Comparison of ENCODE assay signal across 1 cellular context in genomic region chr5:150428106-150428876, GRCh38.
TF ChIP-seq lines count a peak whose summit lies in the region.

No MANE protein-coding gene starts in this region.

TF ChIP-seq in K562, 482 proteins besides CTCF, POLR2A, EP300 and RAD21 (continued from another document and continues in another):
- TF ChIP-seq SRSF7 (optimal IDR thresholded peaks at IDR 0.05; ENCODE audit: low read depth, low read length) (no peak), ZBTB40 (IDR thresholded peaks at IDR 0.05) (no peak), ZBTB40 (CRISPR knock-in tag; IDR thresholded peaks at IDR 0.05) (no peak), ETV5 (CRISPR knock-in tag; IDR thresholded peaks at IDR 0.05; ENCODE audit: low read depth) (no peak), EHMT2 (IDR thresholded peaks at IDR 0.05) (no peak), KLF13 (tag; IDR thresholded peaks at IDR 0.05; ENCODE audit: borderline replicate concordance, low read depth) (no peak), NEUROD1 (IDR thresholded peaks at IDR 0.05; ENCODE audit: borderline replicate concordance, low read depth, low read length, partially characterized antibody) (no peak), ZNF274 (IDR thresholded peaks at IDR 0.05; ENCODE audit: borderline replicate concordance, low read depth, low read length) (no peak), SAP30 (IDR thresholded peaks at IDR 0.05; ENCODE audit: borderline replicate concordance, insufficient read depth, low read depth, low read length, poor library complexity, severe bottlenecking) (no peak), SIX5 (IDR thresholded peaks at IDR 0.05; ENCODE audit: borderline replicate concordance in 1 of 2, insufficient read depth in 1 of 2, low read depth in 1 of 2, low read length in 2 of 2) (no peak), XRCC5 (IDR thresholded peaks at IDR 0.05; ENCODE audit: low read depth, low read length) (no peak), SP2 (IDR thresholded peaks at IDR 0.05; ENCODE audit: extremely low read depth, low read depth, low read length, poor library complexity, severe bottlenecking) (no peak), REST (CRISPR knock-in tag; IDR thresholded peaks at IDR 0.05; ENCODE audit: low read depth) (no peak), MCM5 (IDR thresholded peaks at IDR 0.05; ENCODE audit: low read depth) (no peak), SMARCE1 (IDR thresholded peaks at IDR 0.05) (no peak), ZBTB34 (CRISPR knock-in tag; IDR thresholded peaks at IDR 0.05) (no peak), GTF2F1 (IDR thresholded peaks at IDR 0.05; ENCODE audit: low read depth, low read length) (no peak), MYNN (IDR thresholded peaks at IDR 0.05) (peak; percentile 97), MYNN (CRISPR knock-in tag; IDR thresholded peaks at IDR 0.05) (peak; percentile 60; the same call in 1 of the 2 replicates), MYC (IDR thresholded peaks at IDR 0.05; ENCODE audit: low read depth, low read length) (peak; percentile 37; the same call in 1 of the 2 replicates), MYC (CRISPR knock-in tag; IDR thresholded peaks at IDR 0.05; ENCODE audit: borderline replicate concordance, low read depth) (no peak), BRF2 (IDR thresholded peaks at IDR 0.05; ENCODE audit: borderline replicate concordance, insufficient read depth, insufficient read length) (no peak), NFRKB (IDR thresholded peaks at IDR 0.05; ENCODE audit: low read depth) (no peak), ZNF589 (CRISPR knock-in tag; IDR thresholded peaks at IDR 0.05; ENCODE audit: low read depth) (no peak), MCM7 (IDR thresholded peaks at IDR 0.05) (no peak), HMG20A (CRISPR knock-in tag; conservative IDR thresholded peaks at IDR 0.05) (no peak), TEAD2 (tag; IDR thresholded peaks at IDR 0.05) (no peak), ZNF395 (CRISPR knock-in tag; IDR thresholded peaks at IDR 0.05) (no peak; the same call in 1 of the 2 replicates), FOXA3 (CRISPR knock-in tag; conservative IDR thresholded peaks at IDR 0.05 in 1 of 2, IDR thresholded peaks at IDR 0.05 in 1 of 2) (no peak), PYGO2 (tag; IDR thresholded peaks at IDR 0.05) (no peak), ZNF76 (CRISPR knock-in tag; IDR thresholded peaks at IDR 0.05; ENCODE audit: borderline replicate concordance) (no peak), KAT8 (IDR thresholded peaks at IDR 0.05; ENCODE audit: low read depth) (no peak), KHSRP (IDR thresholded peaks at IDR 0.05) (no peak), RREB1 (CRISPR knock-in tag; IDR thresholded peaks at IDR 0.05) (no peak), TAF9B (IDR thresholded peaks at IDR 0.05; ENCODE audit: partially characterized antibody) (no peak), ATF2 (CRISPR knock-in tag; IDR thresholded peaks at IDR 0.05) (no peak)
